Comparison of ENCODE assay signal across 1 cellular context in the genomic region with DNA sequence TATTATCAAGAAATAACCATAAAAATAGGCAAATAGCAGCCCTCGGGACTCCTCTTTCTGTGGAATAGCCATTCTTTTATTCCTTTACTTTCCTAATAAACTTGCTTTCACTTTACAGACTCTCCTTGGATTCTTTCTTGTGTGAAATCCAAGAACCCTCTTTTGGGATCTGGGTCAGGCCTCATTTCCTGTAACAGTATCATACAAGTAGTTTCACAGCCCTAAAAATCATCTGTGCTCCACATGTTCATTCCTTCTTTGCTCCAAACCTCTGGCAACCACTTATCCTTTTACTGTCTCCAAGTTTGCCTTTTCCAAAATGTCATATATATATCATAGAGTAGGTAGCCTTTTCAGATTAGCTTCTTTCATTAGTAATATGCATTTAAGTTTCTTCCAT.
TF ChIP-seq lines count a peak whose summit lies in the region.

No MANE protein-coding gene starts in this region.

TF ChIP-seq in HCT116, 20 proteins besides CTCF, POLR2A, EP300 and RAD21:
- TF ChIP-seq, protein P1, sequence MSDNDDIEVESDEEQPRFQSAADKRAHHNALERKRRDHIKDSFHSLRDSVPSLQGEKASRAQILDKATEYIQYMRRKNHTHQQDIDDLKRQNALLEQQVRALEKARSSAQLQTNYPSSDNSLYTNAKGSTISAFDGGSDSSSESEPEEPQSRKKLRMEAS (IDR thresholded peaks at IDR 0.05), result no peak
- TF ChIP-seq FOSL1 (IDR thresholded peaks at IDR 0.05; ENCODE audit: low read depth) (no peak), CEBPB (IDR thresholded peaks at IDR 0.05; ENCODE audit: low read depth) (no peak), ZNF274 (IDR thresholded peaks at IDR 0.05; ENCODE audit: low read depth, low read length) (no peak), SIN3A (IDR thresholded peaks at IDR 0.05; ENCODE audit: low read depth) (no peak), YY1 (IDR thresholded peaks at IDR 0.05; ENCODE audit: extremely low read depth, insufficient replicate concordance, low read depth, low read length) (no peak)
- TF ChIP-seq, protein P2, sequence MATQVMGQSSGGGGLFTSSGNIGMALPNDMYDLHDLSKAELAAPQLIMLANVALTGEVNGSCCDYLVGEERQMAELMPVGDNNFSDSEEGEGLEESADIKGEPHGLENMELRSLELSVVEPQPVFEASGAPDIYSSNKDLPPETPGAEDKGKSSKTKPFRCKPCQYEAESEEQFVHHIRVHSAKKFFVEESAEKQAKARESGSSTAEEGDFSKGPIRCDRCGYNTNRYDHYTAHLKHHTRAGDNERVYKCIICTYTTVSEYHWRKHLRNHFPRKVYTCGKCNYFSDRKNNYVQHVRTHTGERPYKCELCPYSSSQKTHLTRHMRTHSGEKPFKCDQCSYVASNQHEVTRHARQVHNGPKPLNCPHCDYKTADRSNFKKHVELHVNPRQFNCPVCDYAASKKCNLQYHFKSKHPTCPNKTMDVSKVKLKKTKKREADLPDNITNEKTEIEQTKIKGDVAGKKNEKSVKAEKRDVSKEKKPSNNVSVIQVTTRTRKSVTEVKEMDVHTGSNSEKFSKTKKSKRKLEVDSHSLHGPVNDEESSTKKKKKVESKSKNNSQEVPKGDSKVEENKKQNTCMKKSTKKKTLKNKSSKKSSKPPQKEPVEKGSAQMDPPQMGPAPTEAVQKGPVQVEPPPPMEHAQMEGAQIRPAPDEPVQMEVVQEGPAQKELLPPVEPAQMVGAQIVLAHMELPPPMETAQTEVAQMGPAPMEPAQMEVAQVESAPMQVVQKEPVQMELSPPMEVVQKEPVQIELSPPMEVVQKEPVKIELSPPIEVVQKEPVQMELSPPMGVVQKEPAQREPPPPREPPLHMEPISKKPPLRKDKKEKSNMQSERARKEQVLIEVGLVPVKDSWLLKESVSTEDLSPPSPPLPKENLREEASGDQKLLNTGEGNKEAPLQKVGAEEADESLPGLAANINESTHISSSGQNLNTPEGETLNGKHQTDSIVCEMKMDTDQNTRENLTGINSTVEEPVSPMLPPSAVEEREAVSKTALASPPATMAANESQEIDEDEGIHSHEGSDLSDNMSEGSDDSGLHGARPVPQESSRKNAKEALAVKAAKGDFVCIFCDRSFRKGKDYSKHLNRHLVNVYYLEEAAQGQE (IDR thresholded peaks at IDR 0.05; ENCODE audit: low read depth), result no peak
